3 cellular contexts compared by ENCODE assay signal in the genomic region with DNA sequence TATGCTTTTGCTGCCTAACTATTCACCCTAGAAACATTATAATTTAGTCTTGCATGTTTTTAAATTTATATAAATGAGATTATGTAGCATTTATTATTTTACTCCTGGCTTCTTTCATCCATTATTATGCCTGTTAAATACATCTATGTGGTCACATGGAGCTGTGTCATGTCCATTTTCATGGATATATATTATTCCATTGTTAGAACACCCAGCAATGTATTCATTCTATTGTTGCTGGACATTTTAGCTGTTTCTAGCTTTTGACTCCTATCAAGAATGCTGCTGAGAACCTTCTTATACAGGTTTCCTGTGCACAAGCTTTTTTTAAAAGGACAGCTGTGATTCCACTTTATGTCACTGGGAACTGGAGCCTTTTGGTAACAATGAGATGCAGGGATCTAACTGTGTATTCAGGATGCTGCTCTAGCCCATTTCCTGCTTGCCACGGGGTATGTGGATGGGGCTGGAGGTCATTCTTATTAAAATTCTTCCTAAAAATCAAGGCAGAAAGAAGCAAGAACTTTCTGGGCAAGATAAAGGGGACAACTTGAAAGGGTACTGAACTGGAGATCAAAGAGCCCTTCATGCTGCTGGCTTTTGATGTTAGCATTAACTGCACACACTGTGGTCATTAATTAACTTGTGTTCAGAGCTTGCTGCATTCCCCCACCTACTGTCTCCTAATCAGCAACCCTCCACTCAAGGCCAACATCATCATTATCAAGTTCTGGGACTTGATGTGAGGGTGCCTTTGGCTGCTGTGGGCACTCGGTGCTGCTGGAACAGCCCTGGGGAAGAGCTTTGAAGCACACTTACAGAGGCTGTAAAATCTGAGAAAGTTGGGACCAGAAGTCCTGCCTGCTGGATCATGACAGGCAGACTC.
TF ChIP-seq lines count a peak whose summit lies in the region.

No MANE protein-coding gene starts in this region.

TF ChIP-seq in GM12891, 5 proteins besides CTCF, POLR2A, EP300 and RAD21:
- TF ChIP-seq SPI1 (IDR thresholded peaks at IDR 0.05; ENCODE audit: low read depth, low read length) (no peak), POLR2AphosphoS5 (IDR thresholded peaks at IDR 0.05; ENCODE audit: low read depth, low read length) (no peak), POU2F2 (IDR thresholded peaks at IDR 0.05; ENCODE audit: low read depth, low read length) (no peak), PAX5 (IDR thresholded peaks at IDR 0.05; ENCODE audit: insufficient read depth, low read length, severe bottlenecking) (no peak), TAF1 (IDR thresholded peaks at IDR 0.05; ENCODE audit: low read depth, low read length) (no peak)
TF ChIP-seq in GM12891: peak in this region for 0.

TF ChIP-seq in HCT116, 20 proteins besides CTCF, POLR2A, EP300 and RAD21:
- TF ChIP-seq FOSL1 (IDR thresholded peaks at IDR 0.05; ENCODE audit: low read depth) (no peak), TCF7L2 (IDR thresholded peaks at IDR 0.05; ENCODE audit: borderline replicate concordance, extremely low read depth, insufficient read depth, insufficient read length) (peak; percentile 74)

TF ChIP-seq in SK-N-SH treated with all-trans-retinoic acid at 6 μM for 48 hours, 23 proteins besides CTCF, POLR2A, EP300 and RAD21:
- TF ChIP-seq ISL1 (CRISPR knock-in tag; IDR thresholded peaks at IDR 0.05) (no peak), ZC3H10 (CRISPR knock-in tag; IDR thresholded peaks at IDR 0.05) (no peak), OSR1 (CRISPR knock-in tag; IDR thresholded peaks at IDR 0.05) (no peak), TOX (CRISPR knock-in tag; IDR thresholded peaks at IDR 0.05; ENCODE audit: borderline replicate concordance) (no peak), ZNF8 (CRISPR knock-in tag; IDR thresholded peaks at IDR 0.05) (no peak), TCF4 (CRISPR knock-in tag; IDR thresholded peaks at IDR 0.05; ENCODE audit: borderline replicate concordance) (no peak), PPARA (CRISPR knock-in tag; IDR thresholded peaks at IDR 0.05; ENCODE audit: borderline replicate concordance) (no peak), CSDC2 (CRISPR knock-in tag; IDR thresholded peaks at IDR 0.05) (no peak), SNAI2 (CRISPR knock-in tag; IDR thresholded peaks at IDR 0.05) (no peak), ZNF565 (CRISPR knock-in tag; conservative IDR thresholded peaks at IDR 0.05; ENCODE audit: low read depth) (no peak), BACH2 (CRISPR knock-in tag; IDR thresholded peaks at IDR 0.05; ENCODE audit: borderline replicate concordance) (no peak), ZFP3 (CRISPR knock-in tag; IDR thresholded peaks at IDR 0.05) (no peak), GLIS3 (CRISPR knock-in tag; IDR thresholded peaks at IDR 0.05) (no peak)
- TF ChIP-seq, protein P1, sequence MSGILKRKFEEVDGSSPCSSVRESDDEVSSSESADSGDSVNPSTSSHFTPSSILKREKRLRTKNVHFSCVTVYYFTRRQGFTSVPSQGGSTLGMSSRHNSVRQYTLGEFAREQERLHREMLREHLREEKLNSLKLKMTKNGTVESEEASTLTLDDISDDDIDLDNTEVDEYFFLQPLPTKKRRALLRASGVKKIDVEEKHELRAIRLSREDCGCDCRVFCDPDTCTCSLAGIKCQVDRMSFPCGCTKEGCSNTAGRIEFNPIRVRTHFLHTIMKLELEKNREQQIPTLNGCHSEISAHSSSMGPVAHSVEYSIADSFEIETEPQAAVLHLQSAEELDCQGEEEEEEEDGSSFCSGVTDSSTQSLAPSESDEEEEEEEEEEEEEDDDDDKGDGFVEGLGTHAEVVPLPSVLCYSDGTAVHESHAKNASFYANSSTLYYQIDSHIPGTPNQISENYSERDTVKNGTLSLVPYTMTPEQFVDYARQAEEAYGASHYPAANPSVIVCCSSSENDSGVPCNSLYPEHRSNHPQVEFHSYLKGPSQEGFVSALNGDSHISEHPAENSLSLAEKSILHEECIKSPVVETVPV (CRISPR knock-in tag; IDR thresholded peaks at IDR 0.05) = no peak
- TF ChIP-seq, protein P2, sequence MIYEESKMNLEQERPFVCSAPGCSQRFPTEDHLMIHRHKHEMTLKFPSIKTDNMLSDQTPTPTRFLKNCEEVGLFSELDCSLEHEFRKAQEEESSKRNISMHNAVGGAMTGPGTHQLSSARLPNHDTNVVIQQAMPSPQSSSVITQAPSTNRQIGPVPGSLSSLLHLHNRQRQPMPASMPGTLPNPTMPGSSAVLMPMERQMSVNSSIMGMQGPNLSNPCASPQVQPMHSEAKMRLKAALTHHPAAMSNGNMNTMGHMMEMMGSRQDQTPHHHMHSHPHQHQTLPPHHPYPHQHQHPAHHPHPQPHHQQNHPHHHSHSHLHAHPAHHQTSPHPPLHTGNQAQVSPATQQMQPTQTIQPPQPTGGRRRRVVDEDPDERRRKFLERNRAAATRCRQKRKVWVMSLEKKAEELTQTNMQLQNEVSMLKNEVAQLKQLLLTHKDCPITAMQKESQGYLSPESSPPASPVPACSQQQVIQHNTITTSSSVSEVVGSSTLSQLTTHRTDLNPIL (CRISPR knock-in tag; IDR thresholded peaks at IDR 0.05; ENCODE audit: low read depth) = no peak
- TF ChIP-seq, protein P3, sequence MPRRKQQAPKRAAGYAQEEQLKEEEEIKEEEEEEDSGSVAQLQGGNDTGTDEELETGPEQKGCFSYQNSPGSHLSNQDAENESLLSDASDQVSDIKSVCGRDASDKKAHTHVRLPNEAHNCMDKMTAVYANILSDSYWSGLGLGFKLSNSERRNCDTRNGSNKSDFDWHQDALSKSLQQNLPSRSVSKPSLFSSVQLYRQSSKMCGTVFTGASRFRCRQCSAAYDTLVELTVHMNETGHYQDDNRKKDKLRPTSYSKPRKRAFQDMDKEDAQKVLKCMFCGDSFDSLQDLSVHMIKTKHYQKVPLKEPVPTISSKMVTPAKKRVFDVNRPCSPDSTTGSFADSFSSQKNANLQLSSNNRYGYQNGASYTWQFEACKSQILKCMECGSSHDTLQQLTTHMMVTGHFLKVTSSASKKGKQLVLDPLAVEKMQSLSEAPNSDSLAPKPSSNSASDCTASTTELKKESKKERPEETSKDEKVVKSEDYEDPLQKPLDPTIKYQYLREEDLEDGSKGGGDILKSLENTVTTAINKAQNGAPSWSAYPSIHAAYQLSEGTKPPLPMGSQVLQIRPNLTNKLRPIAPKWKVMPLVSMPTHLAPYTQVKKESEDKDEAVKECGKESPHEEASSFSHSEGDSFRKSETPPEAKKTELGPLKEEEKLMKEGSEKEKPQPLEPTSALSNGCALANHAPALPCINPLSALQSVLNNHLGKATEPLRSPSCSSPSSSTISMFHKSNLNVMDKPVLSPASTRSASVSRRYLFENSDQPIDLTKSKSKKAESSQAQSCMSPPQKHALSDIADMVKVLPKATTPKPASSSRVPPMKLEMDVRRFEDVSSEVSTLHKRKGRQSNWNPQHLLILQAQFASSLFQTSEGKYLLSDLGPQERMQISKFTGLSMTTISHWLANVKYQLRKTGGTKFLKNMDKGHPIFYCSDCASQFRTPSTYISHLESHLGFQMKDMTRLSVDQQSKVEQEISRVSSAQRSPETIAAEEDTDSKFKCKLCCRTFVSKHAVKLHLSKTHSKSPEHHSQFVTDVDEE (CRISPR knock-in tag; IDR thresholded peaks at IDR 0.05) = no peak
- TF ChIP-seq, protein P4, sequence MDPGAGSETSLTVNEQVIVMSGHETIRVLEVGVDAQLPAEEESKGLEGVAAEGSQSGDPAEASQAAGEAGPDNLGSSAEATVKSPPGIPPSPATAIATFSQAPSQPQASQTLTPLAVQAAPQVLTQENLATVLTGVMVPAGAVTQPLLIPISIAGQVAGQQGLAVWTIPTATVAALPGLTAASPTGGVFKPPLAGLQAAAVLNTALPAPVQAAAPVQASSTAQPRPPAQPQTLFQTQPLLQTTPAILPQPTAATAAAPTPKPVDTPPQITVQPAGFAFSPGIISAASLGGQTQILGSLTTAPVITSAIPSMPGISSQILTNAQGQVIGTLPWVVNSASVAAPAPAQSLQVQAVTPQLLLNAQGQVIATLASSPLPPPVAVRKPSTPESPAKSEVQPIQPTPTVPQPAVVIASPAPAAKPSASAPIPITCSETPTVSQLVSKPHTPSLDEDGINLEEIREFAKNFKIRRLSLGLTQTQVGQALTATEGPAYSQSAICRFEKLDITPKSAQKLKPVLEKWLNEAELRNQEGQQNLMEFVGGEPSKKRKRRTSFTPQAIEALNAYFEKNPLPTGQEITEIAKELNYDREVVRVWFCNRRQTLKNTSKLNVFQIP (CRISPR knock-in tag; IDR thresholded peaks at IDR 0.05; ENCODE audit: borderline replicate concordance, low read depth) = no peak
- TF ChIP-seq, protein P5, sequence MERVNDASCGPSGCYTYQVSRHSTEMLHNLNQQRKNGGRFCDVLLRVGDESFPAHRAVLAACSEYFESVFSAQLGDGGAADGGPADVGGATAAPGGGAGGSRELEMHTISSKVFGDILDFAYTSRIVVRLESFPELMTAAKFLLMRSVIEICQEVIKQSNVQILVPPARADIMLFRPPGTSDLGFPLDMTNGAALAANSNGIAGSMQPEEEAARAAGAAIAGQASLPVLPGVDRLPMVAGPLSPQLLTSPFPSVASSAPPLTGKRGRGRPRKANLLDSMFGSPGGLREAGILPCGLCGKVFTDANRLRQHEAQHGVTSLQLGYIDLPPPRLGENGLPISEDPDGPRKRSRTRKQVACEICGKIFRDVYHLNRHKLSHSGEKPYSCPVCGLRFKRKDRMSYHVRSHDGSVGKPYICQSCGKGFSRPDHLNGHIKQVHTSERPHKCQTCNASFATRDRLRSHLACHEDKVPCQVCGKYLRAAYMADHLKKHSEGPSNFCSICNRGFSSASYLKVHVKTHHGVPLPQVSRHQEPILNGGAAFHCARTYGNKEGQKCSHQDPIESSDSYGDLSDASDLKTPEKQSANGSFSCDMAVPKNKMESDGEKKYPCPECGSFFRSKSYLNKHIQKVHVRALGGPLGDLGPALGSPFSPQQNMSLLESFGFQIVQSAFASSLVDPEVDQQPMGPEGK (CRISPR knock-in tag; IDR thresholded peaks at IDR 0.05; ENCODE audit: borderline replicate concordance) = no peak
